In genomic region chr6:150996968-150997367, GRCh38 we compare ENCODE assay signal across 27 cellular contexts.
"Had no signal": no experiment of that assay in that cellular context is flagged by ENCODE, and none has a peak within 500 bp of the region (broad histone marks: within the 10 kb centered on the region; RNA-seq: fewer than 3 reads in every experiment).

No MANE protein-coding gene starts in this region.

- DNase-seq: activated CD4-positive, alpha-beta T cell treated with anti-CD3 and anti-CD28 coated beads for 48 hours; activated CD4-positive, alpha-beta T cell treated with anti-CD3 and anti-CD28 coated beads, Interleukin-2, amount 50 U/mL, for 4 hours; activated CD4-positive, CD25-positive, alpha-beta regulatory T cell treated with anti-CD3 and anti-CD28 coated beads, Interleukin-2, amount 50 U/mL, for 72 hours; activated CD8-positive, alpha-beta memory T cell treated with anti-CD3 and anti-CD28 coated beads, Interleukin-2, amount 50 U/mL, for 48 hours; activated CD8-positive, alpha-beta T cell treated with anti-CD3 and anti-CD28 coated beads, Interleukin-2, amount 10 ng/mL, durations not matched to agents 7 days and 5 days; activated effector memory CD4-positive, alpha-beta T cell treated with anti-CD3 and anti-CD28 coated beads, Interleukin-2, amount 50 U/mL, for 16 hours; activated naive CD4-positive, alpha-beta T cell treated with Interleukin-2 at 50 U/mL for 16 hours; activated naive CD8-positive, alpha-beta T cell treated with anti-CD3 and anti-CD28 coated beads, Interleukin-2, amount 50 U/mL, for 24 hours; activated T-cell treated with anti-CD3 and anti-CD28 coated beads, Interleukin-2, amount 50 U/mL, for 1 hour; amniotic stem cell; Karpas-422; MM.1S; NCI-H1105; NCI-H1436; NCI-H1694 treated with DMSO at 0.1 percent for 48 hours; NCI-H2029 treated with DMSO at 0.1 percent for 48 hours; NCI-H345; NCI-H510A; NCI-H526 treated with DMSO at 0.1 percent for 48 hours; NCI-H82; RPMI8226; SJCRH30; SK-N-SH had no signal

- H3K4me3 ChIP-seq: SJCRH30 had no signal

- H3K4me1 Mint-ChIP-seq: activated naive CD8-positive, alpha-beta T cell treated with anti-CD3 and anti-CD28 coated beads, Interleukin-2, amount 50 U/mL, for 24 hours; central memory CD8-positive, alpha-beta T cell had no signal

- H3K9me3 ChIP-seq: SK-N-SH had no signal

- ATAC-seq: activated CD8-positive, alpha-beta T cell treated with anti-CD3 and anti-CD28 coated beads, Interleukin-2, amount 10 ng/mL, durations not matched to agents 7 days and 5 days; activated naive CD4-positive, alpha-beta T cell treated with anti-CD3 and anti-CD28 coated beads, Interleukin-2, amount 50 U/mL, for 72 hours; activated naive CD8-positive, alpha-beta T cell treated with anti-CD3 and anti-CD28 coated beads, Interleukin-2, amount 50 U/mL, for 24 hours; Right ventricle myocardium inferior had no signal

- H3K27me3 Mint-ChIP-seq: activated naive CD8-positive, alpha-beta T cell treated with anti-CD3 and anti-CD28 coated beads, Interleukin-2, amount 50 U/mL, for 24 hours; brain; central memory CD8-positive, alpha-beta T cell had no signal

- H3K9me3 Mint-ChIP-seq: activated naive CD8-positive, alpha-beta T cell treated with anti-CD3 and anti-CD28 coated beads, Interleukin-2, amount 50 U/mL, for 24 hours; central memory CD8-positive, alpha-beta T cell had no signal

- H3K27ac Mint-ChIP-seq: activated naive CD8-positive, alpha-beta T cell treated with anti-CD3 and anti-CD28 coated beads, Interleukin-2, amount 50 U/mL, for 24 hours; brain had no signal

- H3K27me3 ChIP-seq: SJCRH30 had no signal

- H3K4me3 Mint-ChIP-seq: activated CD8-positive, alpha-beta T cell treated with anti-CD3 and anti-CD28 coated beads, Interleukin-2, amount 10 ng/mL, durations not matched to agents 7 days and 5 days; activated naive CD8-positive, alpha-beta T cell treated with anti-CD3 and anti-CD28 coated beads, Interleukin-2, amount 50 U/mL, for 24 hours; brain; central memory CD8-positive, alpha-beta T cell had no signal

- H3K27ac ChIP-seq: SJCRH30 had no signal
